1 cellular context compared by ENCODE assay signal in genomic region chr10:132265878-132266496, GRCh38.
A peak's percentile ranks its signal among the peaks of the same experiment; 100 is the strongest.
TF ChIP-seq lines count a peak whose summit lies in the region.

No MANE protein-coding gene starts in this region.

TF ChIP-seq in HepG2, 621 proteins besides CTCF, POLR2A, EP300 and RAD21:
- TF ChIP-seq SIX1 (CRISPR knock-in tag; IDR thresholded peaks at IDR 0.05; ENCODE audit: borderline replicate concordance) (no peak), FOXO4 (CRISPR knock-in tag; conservative IDR thresholded peaks at IDR 0.05) (0 out of 2 replicates have a peak, but pooled peaks have one; percentile 32)
